Comparison of ENCODE assay signal across 19 cellular contexts in the genomic region with DNA sequence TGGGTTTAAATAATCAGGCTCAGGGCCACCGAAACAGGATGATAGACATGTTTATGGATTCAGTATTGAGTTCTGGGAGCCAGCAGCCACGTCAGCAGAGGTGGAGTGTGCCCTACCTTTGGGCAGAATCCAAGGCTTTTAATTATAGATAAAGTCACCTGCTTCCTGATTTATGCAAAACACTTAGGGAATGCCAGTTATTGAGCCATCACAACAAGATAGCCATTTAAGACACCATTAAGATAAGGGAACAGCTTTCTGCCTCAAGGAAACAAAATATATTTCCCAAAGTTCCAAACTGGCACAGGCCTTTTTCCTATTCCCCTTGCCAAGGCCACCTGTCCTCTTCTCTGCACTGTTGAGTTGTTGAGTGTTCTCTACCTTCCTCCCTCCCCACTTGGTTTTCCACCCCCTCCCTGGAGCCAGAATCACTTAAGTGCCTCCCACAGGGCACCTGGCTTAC. TPM values are rescaled to one million over a fixed set of nuclear protein-coding genes. Genes with fewer than 3 reads are reported as not detected.
DNase-seq lines count a peak whose midpoint lies in the region; ATAC-seq and TF ChIP-seq lines count a peak whose summit lies in the region.
"Had no signal": no experiment of that assay in that cellular context is flagged by ENCODE, and none has a peak within 500 bp of the region (broad histone marks: within the 10 kb centered on the region; RNA-seq: fewer than 3 reads in every experiment).

No MANE protein-coding gene starts in this region.

- WGBS in transverse colon (ENCODE audit: low coverage in 1 of 2), 2 donors: 34 to 47% methylated on average over 2 of the region's 2 CpGs

- TF ChIP-seq EP300 in transverse colon (IDR thresholded peaks at IDR 0.05; ENCODE audit: low read depth): no peak

- no peaks in the 10 kb centered on the region for H3K9me3 ChIP-seq in transverse colon
- H3K9me3 ChIP-seq: SJSA1 had no signal

- H3K27me3 ChIP-seq in transverse colon: no peaks in the 10 kb centered on the region
- H3K27me3 ChIP-seq: gastroesophageal sphincter, SJSA1 had no signal

- TF ChIP-seq POLR2A in transverse colon (IDR thresholded peaks at IDR 0.05): no peak

- H3K36me3 ChIP-seq in transverse colon: no peaks in the 10 kb centered on the region
- H3K36me3 ChIP-seq: gastroesophageal sphincter, SJSA1 had no signal

- intact Hi-C loops in transverse colon (cut with DNase I; ENCODE audit: low total_unique reads): no loop called here

- peak; percentile 54 for DNase-seq in DMS53 (lab: John Stamatoyannopoulos, UW)
- DNase-seq in DMS53 treated with DMSO at 0.1 percent for 48 hours (lab: John Stamatoyannopoulos, UW; ENCODE audit: unreplicated experiment): no peak
- DNase-seq in NCI-H2196 (lab: John Stamatoyannopoulos, UW; ENCODE audit: unreplicated experiment): peak; percentile 84
- DNase-seq in left lobe of liver (ENCODE audit: low spot score): no peak
- peak; percentile 84 for DNase-seq in transverse colon
- DNase-seq: 8988T, erythroblast, Kasumi-1, kidney glomerular epithelial cell, NCI-H1436, OCI-M1, T-helper 9 cell had no signal

- in situ Hi-C loops in transverse colon (cut with MboI; ENCODE audit: low pct_ligation_motif_present in 1 of 4, low pct_unique_long_range_greater_than_20kb in 1 of 4, low sequenced_read_pairs in 3 of 4): no loop called here

- peak overlapping the region in 2 of 4 donors; percentile 26 to 36 for H3K4me3 ChIP-seq in transverse colon
- H3K4me3 ChIP-seq: gastroesophageal sphincter, SJSA1 had no signal

- peak overlapping the region; percentile 81 to 84 (median 83) for H3K27ac ChIP-seq in transverse colon
- H3K27ac ChIP-seq: gastroesophageal sphincter, SJSA1 had no signal

- peaks cover 0 to 21% (median 8%) of the 10 kb centered on the region in 4 donors for H3K4me1 ChIP-seq in transverse colon
- H3K4me1 ChIP-seq: gastroesophageal sphincter, SJSA1 had no signal

- peak; percentile 43 for ATAC-seq in left lobe of liver
- ATAC-seq in GM19023 (IDR thresholded peaks at IDR 0.05; ENCODE audit: unreplicated experiment): no peak
- ATAC-seq in HG02763 (IDR thresholded peaks at IDR 0.05; ENCODE audit: unreplicated experiment): no peak
- no peak for ATAC-seq in GM21529 (IDR thresholded peaks at IDR 0.05; ENCODE audit: unreplicated experiment)
- ATAC-seq: activated T-helper 17 cell treated with anti-CD3 and anti-CD28 coated beads, Interleukin-2, amount 50 U/mL, for 72 hours; gastroesophageal sphincter had no signal

- no peak for TF ChIP-seq CTCF in transverse colon (IDR thresholded peaks at IDR 0.05)

RNA-seq across cellular contexts. Expression of a gene that starts 2.4 kb away (rescaled TPM):
- total RNA-seq in left lobe of liver (2.3 TPM), transverse colon (100 to 1,000 TPM in 2 of 4 donors, 10 to 100 TPM in 2; 17.1 to 115 (median 86.4) TPM)
- total RNA-seq: osteocyte had no signal

Comparison
In these comparisons a context has a peak if more than half of its experiments do, and no peak if none do; other contexts are left out.
1. DNase-seq: peak in DMS53 (single experiment), NCI-H2196 (single experiment) and transverse colon (single experiment); none in DMS53 treated with DMSO at 0.1 percent for 48 hours (single experiment) and left lobe of liver (single experiment).